Comparison of ENCODE assay signal across 20 cellular contexts in the genomic region with DNA sequence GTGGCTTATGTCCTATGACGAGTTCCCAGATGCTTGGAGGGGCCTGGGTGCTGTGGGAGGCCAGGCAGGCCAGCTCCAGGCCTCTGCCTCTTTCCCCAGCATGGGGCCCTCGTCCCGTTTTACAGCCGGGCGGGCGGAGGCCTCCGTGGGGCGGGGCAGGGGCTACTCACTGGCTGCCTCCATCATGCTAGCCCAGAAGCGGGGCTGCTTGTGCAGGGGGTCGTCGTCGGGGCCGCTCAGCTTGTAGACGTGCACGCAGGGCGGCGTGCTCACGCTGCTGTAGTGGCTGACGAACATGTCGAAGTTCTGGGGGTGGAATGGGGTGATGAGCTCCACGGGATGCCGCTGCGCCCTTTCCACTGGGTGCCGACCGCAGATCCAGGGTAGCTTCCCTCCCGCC.
"Had no signal": no experiment of that assay in that cellular context is flagged by ENCODE, and none has a peak within 500 bp of the region (broad histone marks: within the 10 kb centered on the region; RNA-seq: fewer than 3 reads in every experiment).

No MANE protein-coding gene starts in this region.

- H3K4me1 ChIP-seq: colonic mucosa had no signal

- H3K9me3 ChIP-seq: colonic mucosa, esophagus muscularis mucosa, gastrocnemius medialis, heart right ventricle, left ventricle myocardium inferior, lower lobe of right lung, mucosa of descending colon had no signal

- DNase-seq: colonic mucosa; cortex of kidney; effector CD8-positive, alpha-beta T cell; effector memory CD8-positive, alpha-beta T cell; endodermal cell; foreskin fibroblast; foreskin melanocyte; gastrocnemius medialis; glutamatergic neuron; head of caudate nucleus; heart right ventricle; hippocampal formation; left cardiac atrium; left ventricle myocardium inferior; lower lobe of right lung; mesenchymal stem cell; mucosa of descending colon; naive B cell had no signal

- H3K27me3 ChIP-seq: colonic mucosa, esophagus muscularis mucosa, gastrocnemius medialis, heart right ventricle had no signal

- H3K27ac ChIP-seq: colonic mucosa, esophagus muscularis mucosa, gastrocnemius medialis, heart right ventricle, left ventricle myocardium inferior, lower lobe of right lung had no signal

- H3K4me3 ChIP-seq: colonic mucosa, esophagus muscularis mucosa, gastrocnemius medialis, heart right ventricle, left ventricle myocardium inferior, lower lobe of right lung, mucosa of descending colon had no signal

- ATAC-seq: effector memory CD8-positive, alpha-beta T cell; gastrocnemius medialis; left cardiac atrium; left lobe of liver; lower lobe of right lung; mucosa of descending colon had no signal
